10 cellular contexts compared by ENCODE assay signal in genomic region chr4:13920901-13921300, GRCh38.
A peak's percentile ranks its signal among the peaks of the same experiment; 100 is the strongest.
DNase-seq lines count a peak whose midpoint lies in the region; ATAC-seq and TF ChIP-seq lines count a peak whose summit lies in the region.
"Had no signal": no experiment of that assay in that cellular context is flagged by ENCODE, and none has a peak within 500 bp of the region (broad histone marks: within the 10 kb centered on the region; RNA-seq: fewer than 3 reads in every experiment).

No MANE protein-coding gene starts in this region.

- CTCF ChIA-PET in WTC11 (lab: Charles Lee): no interaction called here

- H3K27me3 ChIP-seq in skeletal muscle satellite cell (ENCODE audit: control insufficient read depth, insufficient read depth, low read length): no peaks in the 10 kb centered on the region

- peak overlapping the region; percentile 77 for H3K9ac ChIP-seq in skeletal muscle satellite cell (ENCODE audit: low read depth, low read length)

- no peak overlapping the region for H3K4me3 ChIP-seq in skeletal muscle satellite cell (ENCODE audit: low read length)

- peaks cover 14% of the 10 kb centered on the region for H3K4me1 Mint-ChIP-seq in WTC11

- peak; percentile 98 for DNase-seq in HCEC 1CT
- no peak for DNase-seq in WTC11 (ENCODE audit: low spot score)
- peak; percentile 41 for DNase-seq in left cardiac atrium
- DNase-seq in NCI-H187 (lab: John Stamatoyannopoulos, UW): no peak
- no peak for DNase-seq in cerebellum (ENCODE audit: low spot score)
- no peak for DNase-seq in activated effector memory CD4-positive, alpha-beta T cell treated with Interleukin-2 at 50 U/mL for 16 hours

- H3K36me3 Mint-ChIP-seq in WTC11: no peaks in the 10 kb centered on the region
- H3K36me3 Mint-ChIP-seq: brain had no signal

- no peaks in the 10 kb centered on the region for H3K27me3 Mint-ChIP-seq in WTC11 (ENCODE audit: low read depth)
- H3K27me3 Mint-ChIP-seq: brain had no signal

- no peaks in the 10 kb centered on the region for H3K36me3 ChIP-seq in skeletal muscle satellite cell (ENCODE audit: insufficient read depth, low read length)

- peak overlapping the region; percentile 36 for H3K4me2 ChIP-seq in skeletal muscle satellite cell (ENCODE audit: low read length)

- no peaks in the 10 kb centered on the region for H3K9me3 ChIP-seq in skeletal muscle satellite cell (replicated peaks; ENCODE audit: low read length)

- intact Hi-C loops in left cardiac atrium (cut with DNase I): no loop called here

- no peak overlapping the region for H3K27ac Mint-ChIP-seq in WTC11
- H3K27ac Mint-ChIP-seq: nephron had no signal

- H3K4me1 ChIP-seq in skeletal muscle satellite cell (ENCODE audit: control insufficient read depth, insufficient read depth, low read length): peaks cover 75% of the 10 kb centered on the region

- TF ChIP-seq CTCF in WTC11 (IDR thresholded peaks at IDR 0.05): no peak

- H3K9me3 Mint-ChIP-seq in WTC11: peaks cover 5% of the 10 kb centered on the region

- POLR2A ChIA-PET in WTC11 (lab: Charles Lee): interaction anchor here (0.7 kb wide), 1 partner anchor 267 kb away, joined by 5 read pairs; no protein-coding TSS in a partner anchor

- no peak overlapping the region for H3K4me3 Mint-ChIP-seq in WTC11
- H3K4me3 Mint-ChIP-seq: brain, nephron had no signal

- ATAC-seq in WTC11: peak; percentile 79
- peak; percentile 25 to 87 for ATAC-seq in left cardiac atrium
- no peak for ATAC-seq in GM19397 (IDR thresholded peaks at IDR 0.05; ENCODE audit: unreplicated experiment)

TF ChIP-seq in WTC11, 78 proteins besides CTCF, POLR2A, EP300 and RAD21:
- peak; percentile 46; the same call in 1 of the 2 replicates for TF ChIP-seq NFE2L1 (CRISPR knock-in tag; IDR thresholded peaks at IDR 0.05)
- no peak for TF ChIP-seq ETV6 (CRISPR knock-in tag; IDR thresholded peaks at IDR 0.05)

Comparison
In these comparisons a context has a peak if more than half of its experiments do, and no peak if none do; other contexts are left out.
1. DNase-seq: peak in HCEC 1CT (single experiment) and left cardiac atrium (single experiment); none in WTC11 (single experiment), NCI-H187 (0 of 2), cerebellum (single experiment) and activated effector memory CD4-positive, alpha-beta T cell treated with Interleukin-2 at 50 U/mL for 16 hours (single experiment).